ENCODE assay signal across 9 cellular contexts in the genomic region with DNA sequence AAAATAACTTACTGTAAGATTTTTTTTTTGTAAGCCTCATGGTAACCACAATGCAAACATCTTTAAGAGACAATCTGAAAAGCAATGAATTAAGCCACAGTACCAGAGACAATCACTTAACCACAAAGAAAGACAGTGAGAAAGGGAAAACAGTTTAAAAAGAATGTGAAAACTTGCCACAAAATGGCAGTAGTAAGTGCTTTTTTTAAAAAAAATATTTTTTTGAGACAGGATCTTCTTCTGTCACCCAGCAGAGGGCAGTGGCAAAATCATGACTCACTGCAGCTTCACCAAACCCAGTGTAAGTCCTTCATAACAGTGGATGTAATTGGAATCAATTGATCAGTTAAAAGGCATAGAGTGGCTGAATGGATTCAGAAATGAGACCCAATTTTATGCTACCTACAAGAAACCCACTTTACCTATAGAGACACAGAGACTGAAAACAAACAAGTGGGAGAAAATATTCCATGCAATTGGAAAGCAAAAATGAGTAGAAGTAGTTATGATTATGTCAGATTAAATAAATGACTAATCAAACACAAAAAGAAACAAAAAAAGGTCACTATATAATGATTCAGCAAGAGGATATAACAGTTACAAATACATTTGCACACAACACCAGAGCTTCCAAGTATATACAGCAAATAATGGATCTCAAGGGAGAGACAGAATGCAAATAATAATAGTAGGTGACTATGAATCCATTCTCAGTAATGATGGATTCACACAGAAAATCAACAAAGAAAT. TPM values are rescaled to one million over a fixed set of nuclear protein-coding genes. Genes with fewer than 3 reads are reported as not detected.
DNase-seq lines count a peak whose midpoint lies in the region; ATAC-seq and TF ChIP-seq lines count a peak whose summit lies in the region.
"Had no signal": no experiment of that assay in that cellular context is flagged by ENCODE, and none has a peak within 500 bp of the region (broad histone marks: within the 10 kb centered on the region; RNA-seq: fewer than 3 reads in every experiment).

No MANE protein-coding gene starts in this region.

- H3K27me3 ChIP-seq in left ventricle myocardium inferior (ENCODE audit: low read depth) (no peaks in the 10 kb centered on the region), OCI-LY1 (ENCODE audit: insufficient read depth, low read length) (no peaks in the 10 kb centered on the region), thyroid gland (no peaks in the 10 kb centered on the region), BE2C (no peaks in the 10 kb centered on the region)

- H3K36me3 ChIP-seq in left ventricle myocardium inferior (no peaks in the 10 kb centered on the region), OCI-LY1 (ENCODE audit: insufficient read depth, low read length) (no peaks in the 10 kb centered on the region), thyroid gland (no peaks in the 10 kb centered on the region), BE2C (no peaks in the 10 kb centered on the region)

- no peaks in the 10 kb centered on the region for H3K9me2 ChIP-seq in OCI-LY1 (ENCODE audit: low read depth, low read length)

- no peak overlapping the region for H3K4me3 ChIP-seq in left ventricle myocardium inferior
- no peak overlapping the region for H3K4me3 ChIP-seq in OCI-LY1 (ENCODE audit: low read depth, low read length, poor library complexity, severe bottlenecking)
- no peak overlapping the region for H3K4me3 ChIP-seq in thyroid gland (replicated peaks in 1 of 3)
- H3K4me3 ChIP-seq in BE2C (ENCODE audit: low read depth, low read length), result no peak overlapping the region

- no peak overlapping the region for H3K4me2 ChIP-seq in OCI-LY1 (ENCODE audit: low read length)

- no peaks in the 10 kb centered on the region for H3K79me2 ChIP-seq in OCI-LY1 (ENCODE audit: insufficient read depth, low read length)

- H3K27ac ChIP-seq in left ventricle myocardium inferior (replicated peaks) (no peak overlapping the region), OCI-LY1 (ENCODE audit: low read depth, low read length, poor library complexity, severe bottlenecking) (no peak overlapping the region), thyroid gland (no peak overlapping the region)

- no peaks in the 10 kb centered on the region for H3F3A ChIP-seq in OCI-LY1 (ENCODE audit: insufficient read depth, low read length)

- DNase-seq in left ventricle myocardium inferior, result no peak
- DNase-seq in Right ventricle myocardium superior, result no peak
- DNase-seq in effector CD8-positive, alpha-beta T cell (lab: John Stamatoyannopoulos, UW), result peak; percentile 1
- peak; percentile 8 to 15 for DNase-seq in thyroid gland
- no peak for DNase-seq in SW 1271 (lab: John Stamatoyannopoulos, UW)
- DNase-seq in BE2C, result no peak

- no peak overlapping the region for H3K9ac ChIP-seq in OCI-LY1 (ENCODE audit: low read length)

- H3K4me1 ChIP-seq in left ventricle myocardium inferior (no peaks in the 10 kb centered on the region), OCI-LY1 (ENCODE audit: insufficient read depth, low read length, severe bottlenecking) (no peaks in the 10 kb centered on the region), thyroid gland (no peaks in the 10 kb centered on the region), BE2C (no peaks in the 10 kb centered on the region)

- intact Hi-C loops in left ventricle myocardium inferior (cut with micrococcal nuclease), result no loop called here
- intact Hi-C loops in Right ventricle myocardium superior (cut with DNase I), result no loop called here
- intact Hi-C loops in thyroid gland (cut with DNase I), result no loop called here

- ATAC-seq in Right ventricle myocardium superior (ENCODE audit: poor library complexity), result no peak
- no peak for ATAC-seq in HG02610 (IDR thresholded peaks at IDR 0.05; ENCODE audit: unreplicated experiment)
- ATAC-seq: Right ventricle myocardium inferior had no signal

- no peaks in the 10 kb centered on the region for H4K20me1 ChIP-seq in OCI-LY1 (ENCODE audit: insufficient read depth, low read length)

- no peaks in the 10 kb centered on the region for H3K9me3 ChIP-seq in left ventricle myocardium inferior (replicated peaks)
- no peaks in the 10 kb centered on the region for H3K9me3 ChIP-seq in OCI-LY1 (ENCODE audit: low read length)
- no peaks in the 10 kb centered on the region for H3K9me3 ChIP-seq in thyroid gland
- H3K9me3 ChIP-seq in BE2C, result no peaks in the 10 kb centered on the region

- no peak overlapping the region for H2AFZ ChIP-seq in OCI-LY1 (ENCODE audit: low read length)

- no peak for TF ChIP-seq POLR2A in thyroid gland (IDR thresholded peaks at IDR 0.05)

- TF ChIP-seq CTCF in left ventricle myocardium inferior (IDR thresholded peaks at IDR 0.05; ENCODE audit: borderline replicate concordance) (peak; percentile 31), OCI-LY1 (IDR thresholded peaks at IDR 0.05; ENCODE audit: low read length) (peak; percentile 49), thyroid gland (IDR thresholded peaks at IDR 0.05) (peak in 1 of 6 experiments; percentile 40), BE2C (IDR thresholded peaks at IDR 0.05; ENCODE audit: low read depth, low read length) (no peak)

RNA-seq across cellular contexts. Expression of a gene that starts 21.9 kb away (rescaled TPM):
- total RNA-seq in left ventricle myocardium inferior, result 10.7 TPM
- total RNA-seq in Right ventricle myocardium superior, result 10.2 TPM
- 10 to 100 TPM in 2 of 4 donors, not detected in 2; 30.1 to 44.5 TPM for total RNA-seq in thyroid gland
- polyA plus RNA-seq in BE2C (2012; ENCODE audit: insufficient read depth, insufficient read length, low read depth), result not detected

Comparison
In these comparisons a context has a peak if more than half of its experiments do, and no peak if none do; other contexts are left out.
1. DNase-seq: peak in effector CD8-positive, alpha-beta T cell (single experiment) and thyroid gland (2 of 2); none in left ventricle myocardium inferior (single experiment), Right ventricle myocardium superior (single experiment), SW 1271 (0 of 2) and BE2C (single experiment).